In genomic region chr2:167748536-167748935, GRCh38 we compare ENCODE assay signal across 2 cellular contexts.
TF ChIP-seq lines count a peak whose summit lies in the region.

No MANE protein-coding gene starts in this region.

TF ChIP-seq in GM23338, 12 proteins besides CTCF, POLR2A, EP300 and RAD21 (continued from another document):
- TF ChIP-seq ZNF462 (CRISPR knock-in tag; IDR thresholded peaks at IDR 0.05): no peak
- TF ChIP-seq, protein P1, sequence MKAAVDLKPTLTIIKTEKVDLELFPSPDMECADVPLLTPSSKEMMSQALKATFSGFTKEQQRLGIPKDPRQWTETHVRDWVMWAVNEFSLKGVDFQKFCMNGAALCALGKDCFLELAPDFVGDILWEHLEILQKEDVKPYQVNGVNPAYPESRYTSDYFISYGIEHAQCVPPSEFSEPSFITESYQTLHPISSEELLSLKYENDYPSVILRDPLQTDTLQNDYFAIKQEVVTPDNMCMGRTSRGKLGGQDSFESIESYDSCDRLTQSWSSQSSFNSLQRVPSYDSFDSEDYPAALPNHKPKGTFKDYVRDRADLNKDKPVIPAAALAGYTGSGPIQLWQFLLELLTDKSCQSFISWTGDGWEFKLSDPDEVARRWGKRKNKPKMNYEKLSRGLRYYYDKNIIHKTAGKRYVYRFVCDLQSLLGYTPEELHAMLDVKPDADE (IDR thresholded peaks at IDR 0.05): no peak
- TF ChIP-seq ZNF114 (CRISPR knock-in tag; IDR thresholded peaks at IDR 0.05): no peak
- TF ChIP-seq EZH2 (IDR thresholded peaks at IDR 0.05; ENCODE audit: low read depth, unreplicated experiment): no peak
- TF ChIP-seq NANOG (IDR thresholded peaks at IDR 0.05; ENCODE audit: borderline replicate concordance): no peak
- no peak for TF ChIP-seq CREB1 (CRISPR knock-in tag; IDR thresholded peaks at IDR 0.05; ENCODE audit: low read depth)
- no peak for TF ChIP-seq EZH2phosphoT487 (IDR thresholded peaks at IDR 0.05; ENCODE audit: unreplicated experiment)
- TF ChIP-seq, protein P2, sequence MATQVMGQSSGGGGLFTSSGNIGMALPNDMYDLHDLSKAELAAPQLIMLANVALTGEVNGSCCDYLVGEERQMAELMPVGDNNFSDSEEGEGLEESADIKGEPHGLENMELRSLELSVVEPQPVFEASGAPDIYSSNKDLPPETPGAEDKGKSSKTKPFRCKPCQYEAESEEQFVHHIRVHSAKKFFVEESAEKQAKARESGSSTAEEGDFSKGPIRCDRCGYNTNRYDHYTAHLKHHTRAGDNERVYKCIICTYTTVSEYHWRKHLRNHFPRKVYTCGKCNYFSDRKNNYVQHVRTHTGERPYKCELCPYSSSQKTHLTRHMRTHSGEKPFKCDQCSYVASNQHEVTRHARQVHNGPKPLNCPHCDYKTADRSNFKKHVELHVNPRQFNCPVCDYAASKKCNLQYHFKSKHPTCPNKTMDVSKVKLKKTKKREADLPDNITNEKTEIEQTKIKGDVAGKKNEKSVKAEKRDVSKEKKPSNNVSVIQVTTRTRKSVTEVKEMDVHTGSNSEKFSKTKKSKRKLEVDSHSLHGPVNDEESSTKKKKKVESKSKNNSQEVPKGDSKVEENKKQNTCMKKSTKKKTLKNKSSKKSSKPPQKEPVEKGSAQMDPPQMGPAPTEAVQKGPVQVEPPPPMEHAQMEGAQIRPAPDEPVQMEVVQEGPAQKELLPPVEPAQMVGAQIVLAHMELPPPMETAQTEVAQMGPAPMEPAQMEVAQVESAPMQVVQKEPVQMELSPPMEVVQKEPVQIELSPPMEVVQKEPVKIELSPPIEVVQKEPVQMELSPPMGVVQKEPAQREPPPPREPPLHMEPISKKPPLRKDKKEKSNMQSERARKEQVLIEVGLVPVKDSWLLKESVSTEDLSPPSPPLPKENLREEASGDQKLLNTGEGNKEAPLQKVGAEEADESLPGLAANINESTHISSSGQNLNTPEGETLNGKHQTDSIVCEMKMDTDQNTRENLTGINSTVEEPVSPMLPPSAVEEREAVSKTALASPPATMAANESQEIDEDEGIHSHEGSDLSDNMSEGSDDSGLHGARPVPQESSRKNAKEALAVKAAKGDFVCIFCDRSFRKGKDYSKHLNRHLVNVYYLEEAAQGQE (IDR thresholded peaks at IDR 0.05; ENCODE audit: unreplicated experiment): no peak
- no peak for TF ChIP-seq ZNF331 (CRISPR knock-in tag; IDR thresholded peaks at IDR 0.05; ENCODE audit: low read depth)
TF ChIP-seq in GM23338: peak in this region for 0.

TF ChIP-seq in WTC11, 78 proteins besides CTCF, POLR2A, EP300 and RAD21 (continued from another document):
- TF ChIP-seq, protein P3, sequence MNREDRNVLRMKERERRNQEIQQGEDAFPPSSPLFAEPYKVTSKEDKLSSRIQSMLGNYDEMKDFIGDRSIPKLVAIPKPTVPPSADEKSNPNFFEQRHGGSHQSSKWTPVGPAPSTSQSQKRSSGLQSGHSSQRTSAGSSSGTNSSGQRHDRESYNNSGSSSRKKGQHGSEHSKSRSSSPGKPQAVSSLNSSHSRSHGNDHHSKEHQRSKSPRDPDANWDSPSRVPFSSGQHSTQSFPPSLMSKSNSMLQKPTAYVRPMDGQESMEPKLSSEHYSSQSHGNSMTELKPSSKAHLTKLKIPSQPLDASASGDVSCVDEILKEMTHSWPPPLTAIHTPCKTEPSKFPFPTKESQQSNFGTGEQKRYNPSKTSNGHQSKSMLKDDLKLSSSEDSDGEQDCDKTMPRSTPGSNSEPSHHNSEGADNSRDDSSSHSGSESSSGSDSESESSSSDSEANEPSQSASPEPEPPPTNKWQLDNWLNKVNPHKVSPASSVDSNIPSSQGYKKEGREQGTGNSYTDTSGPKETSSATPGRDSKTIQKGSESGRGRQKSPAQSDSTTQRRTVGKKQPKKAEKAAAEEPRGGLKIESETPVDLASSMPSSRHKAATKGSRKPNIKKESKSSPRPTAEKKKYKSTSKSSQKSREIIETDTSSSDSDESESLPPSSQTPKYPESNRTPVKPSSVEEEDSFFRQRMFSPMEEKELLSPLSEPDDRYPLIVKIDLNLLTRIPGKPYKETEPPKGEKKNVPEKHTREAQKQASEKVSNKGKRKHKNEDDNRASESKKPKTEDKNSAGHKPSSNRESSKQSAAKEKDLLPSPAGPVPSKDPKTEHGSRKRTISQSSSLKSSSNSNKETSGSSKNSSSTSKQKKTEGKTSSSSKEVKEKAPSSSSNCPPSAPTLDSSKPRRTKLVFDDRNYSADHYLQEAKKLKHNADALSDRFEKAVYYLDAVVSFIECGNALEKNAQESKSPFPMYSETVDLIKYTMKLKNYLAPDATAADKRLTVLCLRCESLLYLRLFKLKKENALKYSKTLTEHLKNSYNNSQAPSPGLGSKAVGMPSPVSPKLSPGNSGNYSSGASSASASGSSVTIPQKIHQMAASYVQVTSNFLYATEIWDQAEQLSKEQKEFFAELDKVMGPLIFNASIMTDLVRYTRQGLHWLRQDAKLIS (CRISPR knock-in tag; IDR thresholded peaks at IDR 0.05; ENCODE audit: borderline replicate concordance): no peak
- no peak for TF ChIP-seq ATF2 (CRISPR knock-in tag; IDR thresholded peaks at IDR 0.05; ENCODE audit: borderline replicate concordance, low read depth)
- TF ChIP-seq, protein P4, sequence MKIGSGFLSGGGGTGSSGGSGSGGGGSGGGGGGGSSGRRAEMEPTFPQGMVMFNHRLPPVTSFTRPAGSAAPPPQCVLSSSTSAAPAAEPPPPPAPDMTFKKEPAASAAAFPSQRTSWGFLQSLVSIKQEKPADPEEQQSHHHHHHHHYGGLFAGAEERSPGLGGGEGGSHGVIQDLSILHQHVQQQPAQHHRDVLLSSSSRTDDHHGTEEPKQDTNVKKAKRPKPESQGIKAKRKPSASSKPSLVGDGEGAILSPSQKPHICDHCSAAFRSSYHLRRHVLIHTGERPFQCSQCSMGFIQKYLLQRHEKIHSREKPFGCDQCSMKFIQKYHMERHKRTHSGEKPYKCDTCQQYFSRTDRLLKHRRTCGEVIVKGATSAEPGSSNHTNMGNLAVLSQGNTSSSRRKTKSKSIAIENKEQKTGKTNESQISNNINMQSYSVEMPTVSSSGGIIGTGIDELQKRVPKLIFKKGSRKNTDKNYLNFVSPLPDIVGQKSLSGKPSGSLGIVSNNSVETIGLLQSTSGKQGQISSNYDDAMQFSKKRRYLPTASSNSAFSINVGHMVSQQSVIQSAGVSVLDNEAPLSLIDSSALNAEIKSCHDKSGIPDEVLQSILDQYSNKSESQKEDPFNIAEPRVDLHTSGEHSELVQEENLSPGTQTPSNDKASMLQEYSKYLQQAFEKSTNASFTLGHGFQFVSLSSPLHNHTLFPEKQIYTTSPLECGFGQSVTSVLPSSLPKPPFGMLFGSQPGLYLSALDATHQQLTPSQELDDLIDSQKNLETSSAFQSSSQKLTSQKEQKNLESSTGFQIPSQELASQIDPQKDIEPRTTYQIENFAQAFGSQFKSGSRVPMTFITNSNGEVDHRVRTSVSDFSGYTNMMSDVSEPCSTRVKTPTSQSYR (CRISPR knock-in tag; IDR thresholded peaks at IDR 0.05): no peak
- TF ChIP-seq ZBTB43 (CRISPR knock-in tag; IDR thresholded peaks at IDR 0.05): no peak
- TF ChIP-seq PRRX2 (CRISPR knock-in tag; IDR thresholded peaks at IDR 0.05): no peak
